ENCODE assay signal across 9 cellular contexts in the genomic region with DNA sequence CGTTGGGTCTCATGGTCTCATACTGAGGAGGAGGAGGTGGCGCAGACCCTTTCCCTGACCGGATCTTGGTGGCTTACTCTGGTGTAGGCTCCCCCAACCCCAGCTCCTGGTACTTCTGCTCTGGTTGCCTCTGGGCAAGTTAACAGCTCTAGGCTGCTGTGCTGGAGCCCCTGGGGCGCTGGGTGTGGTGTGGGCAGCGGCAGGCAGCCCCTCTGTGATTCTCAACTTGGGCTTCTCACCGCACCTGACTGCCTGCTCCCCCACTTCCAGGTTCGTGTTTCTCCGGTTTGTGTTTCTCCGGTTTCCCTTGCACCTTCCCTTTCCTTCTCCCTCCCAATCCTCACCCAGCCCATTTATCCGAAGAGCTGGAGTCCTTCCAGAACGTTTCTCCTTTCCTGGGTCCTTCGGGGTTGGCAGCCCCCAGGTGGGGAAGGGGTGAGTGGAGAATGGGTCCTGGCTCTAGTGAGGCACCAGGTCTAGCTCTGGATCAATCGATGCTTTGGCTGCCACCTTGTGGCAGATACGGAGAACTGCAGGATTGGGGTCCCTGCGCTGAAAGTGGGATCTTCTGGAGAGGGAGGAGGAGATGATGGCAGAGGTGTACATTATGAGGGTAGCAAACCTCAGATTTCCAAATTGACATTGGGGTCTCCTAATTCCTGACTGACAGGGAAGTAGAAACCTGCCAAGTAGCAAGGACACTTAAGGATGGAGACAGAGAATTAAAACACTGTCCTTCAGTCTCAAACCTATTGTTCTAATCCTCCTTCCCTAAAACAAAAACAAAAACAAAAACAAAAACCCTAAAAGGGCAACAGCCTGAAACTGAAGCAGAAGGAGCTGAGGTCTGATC. TPM values are rescaled to one million over a fixed set of nuclear protein-coding genes. Genes with fewer than 3 reads are reported as not detected.
DNase-seq lines count a peak whose midpoint lies in the region; ATAC-seq, FAIRE-seq and TF ChIP-seq lines count a peak whose summit lies in the region.
"Had no signal": no experiment of that assay in that cellular context is flagged by ENCODE, and none has a peak within 500 bp of the region (broad histone marks: within the 10 kb centered on the region; RNA-seq: fewer than 3 reads in every experiment).

No MANE protein-coding gene starts in this region.

- no peak overlapping the region for H3K27ac ChIP-seq in HUES48 (ENCODE audit: low read depth, low read length)
- no peak overlapping the region for H3K27ac ChIP-seq in Panc1 (ENCODE audit: low read length)

- no peak overlapping the region for H3K9ac ChIP-seq in HUES48 (ENCODE audit: low read depth, low read length)

- H3K27me3 Mint-ChIP-seq in activated T-helper 1 cell treated with anti-CD3 and anti-CD28 coated beads, Interleukin-12 subunit alpha, Interleukin-12 subunit beta, Interleukin-2, Interleukin-4 antibody, amounts not matched to agents 30 ng/mL and 10 ng/mL and 1 ng/mL, durations not matched to agents 14 hours and 24 hours and 36 hours (ENCODE audit: insufficient read depth), result peaks cover 52% of the 10 kb centered on the region

- POLR2A ChIA-PET in Panc1 (lab: Charles Lee), result interaction anchor here (0.7 to 1.4 kb wide), 2 partner anchors 41 to 110 kb away, joined by 3 read pairs; no protein-coding TSS in a partner anchor

- H3K9me3 Mint-ChIP-seq in activated T-helper 1 cell treated with anti-CD3 and anti-CD28 coated beads, Interleukin-12 subunit alpha, Interleukin-12 subunit beta, Interleukin-2, Interleukin-4 antibody, amounts not matched to agents 30 ng/mL and 10 ng/mL and 1 ng/mL, durations not matched to agents 14 hours and 24 hours and 36 hours, result no peaks in the 10 kb centered on the region
- H3K9me3 Mint-ChIP-seq: dendritic cell treated with granulocyte-macrophage colony-stimulating factor and Interleukin-4, amounts not matched to agents 40 ng/mL and 50 ng/mL, for 4 days had no signal

- peaks cover 24% of the 10 kb centered on the region for H3K4me1 Mint-ChIP-seq in activated T-helper 1 cell treated with anti-CD3 and anti-CD28 coated beads, Interleukin-12 subunit alpha, Interleukin-12 subunit beta, Interleukin-2, Interleukin-4 antibody, amounts not matched to agents 30 ng/mL and 10 ng/mL and 1 ng/mL, durations not matched to agents 14 hours and 24 hours and 36 hours (ENCODE audit: low read depth)

- no peaks in the 10 kb centered on the region for H3K36me3 ChIP-seq in HUES48 (ENCODE audit: control insufficient read depth, insufficient read depth, low read length)
- H3K36me3 ChIP-seq in Panc1 (ENCODE audit: control insufficient read depth, insufficient read depth, low read length), result no peaks in the 10 kb centered on the region

- intact Hi-C loops in Panc1 (cut with micrococcal nuclease; ENCODE audit: unreplicated experiment), result loop anchor here (1.0 kb wide), 1 partner anchor 42 kb away; no protein-coding TSS in a partner anchor
- intact Hi-C loops in activated T-helper 1 cell treated with anti-CD3 and anti-CD28 coated beads, Interleukin-12 subunit alpha, Interleukin-12 subunit beta, Interleukin-2, Interleukin-4 antibody, amounts not matched to agents 30 ng/mL and 10 ng/mL and 1 ng/mL, durations not matched to agents 14 hours and 24 hours and 36 hours (cut with micrococcal nuclease), result no loop called here

- peak overlapping the region; percentile 33; the same call in 1 of the 2 replicates for H3K4me3 ChIP-seq in HUES48 (ENCODE audit: low read depth, low read length)
- peak overlapping the region in 1 of 2 experiments; percentile 18; a peak in 1 of 4 replicates for H3K4me3 ChIP-seq in Panc1 (ENCODE audit: low read depth in 2 of 2, low read length in 2 of 2)
- no peak overlapping the region for H3K4me3 ChIP-seq in fibroblast of the aortic adventitia (ENCODE audit: low read depth, low read length)

- H3K27ac Mint-ChIP-seq in activated T-helper 1 cell treated with anti-CD3 and anti-CD28 coated beads, Interleukin-12 subunit alpha, Interleukin-12 subunit beta, Interleukin-2, Interleukin-4 antibody, amounts not matched to agents 30 ng/mL and 10 ng/mL and 1 ng/mL, durations not matched to agents 14 hours and 24 hours and 36 hours, result no peak overlapping the region
- H3K27ac Mint-ChIP-seq: dendritic cell treated with granulocyte-macrophage colony-stimulating factor and Interleukin-4, amounts not matched to agents 40 ng/mL and 50 ng/mL, for 4 days had no signal

- H3K9me3 ChIP-seq in HUES48 (ENCODE audit: control insufficient read depth, insufficient read depth, low read length), result no peaks in the 10 kb centered on the region
- H3K9me3 ChIP-seq in Panc1 (ENCODE audit: control insufficient read depth, insufficient read depth, low read depth, low read length), result no peaks in the 10 kb centered on the region

- H3K4me3 Mint-ChIP-seq in activated T-helper 1 cell treated with anti-CD3 and anti-CD28 coated beads, Interleukin-12 subunit alpha, Interleukin-12 subunit beta, Interleukin-2, Interleukin-4 antibody, amounts not matched to agents 30 ng/mL and 10 ng/mL and 1 ng/mL, durations not matched to agents 14 hours and 24 hours and 36 hours, result peak overlapping the region; percentile 34
- H3K4me3 Mint-ChIP-seq: dendritic cell treated with granulocyte-macrophage colony-stimulating factor and Interleukin-4, amounts not matched to agents 40 ng/mL and 50 ng/mL, for 4 days had no signal

- no peak for FAIRE-seq in urothelium cell line (lab: Jason Lieb, UNC)

- H3K27me3 ChIP-seq in HUES48 (ENCODE audit: control insufficient read depth, insufficient read depth, low read length) (peaks cover 85% of the 10 kb centered on the region), Panc1 (ENCODE audit: control insufficient read depth, insufficient read depth, low read length) (0 out of 2 replicates have a peak, but pooled peaks cover 6% of the 10 kb centered on the region)

- TF ChIP-seq CTCF in Panc1 (IDR thresholded peaks at IDR 0.05) (peak; percentile 94), fibroblast of the aortic adventitia (IDR thresholded peaks at IDR 0.05; ENCODE audit: insufficient read depth, low read length) (peak; percentile 93)

- ATAC-seq in Panc1 (peak; percentile 74), HG02798 (IDR thresholded peaks at IDR 0.05; ENCODE audit: poor library complexity, unreplicated experiment) (no peak)

- peaks cover 2% of the 10 kb centered on the region for H3K36me3 Mint-ChIP-seq in activated T-helper 1 cell treated with anti-CD3 and anti-CD28 coated beads, Interleukin-12 subunit alpha, Interleukin-12 subunit beta, Interleukin-2, Interleukin-4 antibody, amounts not matched to agents 30 ng/mL and 10 ng/mL and 1 ng/mL, durations not matched to agents 14 hours and 24 hours and 36 hours (ENCODE audit: low read depth)

- H3K4me1 ChIP-seq in HUES48 (ENCODE audit: control insufficient read depth, insufficient read depth, low read length) (peaks cover 14% of the 10 kb centered on the region), Panc1 (ENCODE audit: control insufficient read depth, insufficient read depth, low read length) (peaks cover 2% of the 10 kb centered on the region; the same call in 1 of the 2 replicates)

- DNase-seq in G401 (ENCODE audit: low spot score), result peak; percentile 86
- peak; percentile 56 for DNase-seq in Panc1 (ENCODE audit: low read depth, low spot score)
- DNase-seq in activated T-helper 1 cell treated with anti-CD3 and anti-CD28 coated beads, Interleukin-12 subunit alpha, Interleukin-12 subunit beta, Interleukin-2, Interleukin-4 antibody, amounts not matched to agents 30 ng/mL and 10 ng/mL and 1 ng/mL, durations not matched to agents 14 hours and 24 hours and 36 hours (ENCODE audit: low spot score), result peak; percentile 50
- DNase-seq in fibroblast of the aortic adventitia (ENCODE audit: low read depth), result peak; percentile 55
- DNase-seq in nucleus accumbens (lab: John Stamatoyannopoulos, UW), result peak in 43 of 56 donors; percentile 9 to 68 (median 42)
- peak; percentile 83 for DNase-seq in urothelium cell line (ENCODE audit: low spot score)

- CTCF ChIA-PET in Panc1 (lab: Charles Lee), result interaction anchor here (0.6 to 4.9 kb wide), 8 partner anchors 8 to 200 kb away, joined by 3 to 45 read pairs (median 6); no protein-coding TSS in a partner anchor

- in situ Hi-C loops in G401 (cut with HindIII; ENCODE audit: low sequenced_read_pairs) (no loop called here), Panc1 (cut with HindIII; ENCODE audit: low pct_unique_long_range_greater_than_20kb, low sequenced_read_pairs) (no loop called here)

- no TSS peak for BruUV-seq in Panc1 (replicated peaks; lab: Mats Ljungman, UMichigan)

RNA-seq across cellular contexts. Expression of gene CISTR, which starts 8.3 kb away (rescaled TPM):
- not detected in 2 replicates for total RNA-seq in G401 (2014; rRNA removed; shearing (Covaris generic))
- not detected for total RNA-seq in Panc1 (2021; ENCODE audit: unreplicated experiment)
- not detected for polyA plus RNA-seq in Panc1 (2012; ENCODE audit: insufficient read length)
- total RNA-seq in activated T-helper 1 cell treated with anti-CD3 and anti-CD28 coated beads, Interleukin-12 subunit alpha, Interleukin-12 subunit beta, Interleukin-2, Interleukin-4 antibody, amounts not matched to agents 30 ng/mL and 10 ng/mL and 1 ng/mL, durations not matched to agents 14 hours and 24 hours and 36 hours, result not detected in 2 replicates
- total RNA-seq in fibroblast of the aortic adventitia (ENCODE audit: low replicate concordance), result not detected in 2 replicates

RNA-seq across cellular contexts. Expression of gene CALCOCO1, which starts 16.3 kb away (rescaled TPM):
- 232 and 250 TPM in 2 replicates for total RNA-seq in G401 (2014; rRNA removed; shearing (Covaris generic))
- total RNA-seq in Panc1 (2021; ENCODE audit: unreplicated experiment), result 48.0 TPM
- polyA plus RNA-seq in Panc1 (2012; ENCODE audit: insufficient read length), result 49.2 TPM
- 17.4 and 19.2 TPM in 2 replicates for total RNA-seq in activated T-helper 1 cell treated with anti-CD3 and anti-CD28 coated beads, Interleukin-12 subunit alpha, Interleukin-12 subunit beta, Interleukin-2, Interleukin-4 antibody, amounts not matched to agents 30 ng/mL and 10 ng/mL and 1 ng/mL, durations not matched to agents 14 hours and 24 hours and 36 hours
- total RNA-seq in fibroblast of the aortic adventitia (ENCODE audit: low replicate concordance), result 96.2 and 234 TPM in 2 replicates
